Comparison of ENCODE assay signal across 12 cellular contexts in genomic region chr4:40587826-40588225, GRCh38. TPM values are rescaled to one million over a fixed set of nuclear protein-coding genes. Genes with fewer than 3 reads are reported as not detected.
DNase-seq lines count a peak whose midpoint lies in the region; ATAC-seq, FAIRE-seq and TF ChIP-seq lines count a peak whose summit lies in the region.
"Had no signal": no experiment of that assay in that cellular context is flagged by ENCODE, and none has a peak within 500 bp of the region (broad histone marks: within the 10 kb centered on the region; RNA-seq: fewer than 3 reads in every experiment).

No MANE protein-coding gene starts in this region.

- no peak overlapping the region for H2BK15ac ChIP-seq in H1 (ENCODE audit: low read length)

- H2AK5ac ChIP-seq in H1 (ENCODE audit: low read depth, low read length) = no peak overlapping the region

- no peak overlapping the region for H3K4me3 Mint-ChIP-seq in activated naive CD8-positive, alpha-beta T cell treated with anti-CD3 and anti-CD28 coated beads, Interleukin-2, amount 50 U/mL, for 24 hours
- H3K4me3 Mint-ChIP-seq: CD8-positive, alpha-beta T cell had no signal

- peaks cover 2 to 17% (median 12%) of the 10 kb centered on the region in 4 experiments; a peak in 5 of 7 replicates for H3K4me1 ChIP-seq in H1 (replicated peaks in 1 of 4; ENCODE audit: control insufficient read depth in 3 of 4, insufficient read depth in 4 of 4, low read length in 3 of 4)
- H3K4me1 ChIP-seq in testis = peaks cover 12% of the 10 kb centered on the region

- H3K79me1 ChIP-seq in H1 (ENCODE audit: low read depth, low read length) = peaks cover 12% of the 10 kb centered on the region; the same call in 1 of the 2 replicates

- no peak overlapping the region for H4K91ac ChIP-seq in H1 (replicated peaks; ENCODE audit: insufficient read length, low read length)

- POLR2A ChIA-PET in H1 (lab: Charles Lee; ENCODE audit: partially characterized antibody) = no interaction called here

- no peak overlapping the region for H3K9ac ChIP-seq in H1 (replicated peaks in 1 of 4; ENCODE audit: extremely low read depth in 1 of 4, low read depth in 3 of 4, low read length in 3 of 4)

- H3K4me1 Mint-ChIP-seq in activated naive CD8-positive, alpha-beta T cell treated with anti-CD3 and anti-CD28 coated beads, Interleukin-2, amount 50 U/mL, for 24 hours = no peaks in the 10 kb centered on the region

- H3K27me3 Mint-ChIP-seq in activated naive CD8-positive, alpha-beta T cell treated with anti-CD3 and anti-CD28 coated beads, Interleukin-2, amount 50 U/mL, for 24 hours = peaks cover under 1% of the 10 kb centered on the region

- peak; percentile 24 for FAIRE-seq in H1 (lab: Jason Lieb, UNC)

- H3K27me3 ChIP-seq in H1 (replicated peaks in 1 of 4; ENCODE audit: control insufficient read depth in 3 of 4, extremely low read depth in 1 of 4, insufficient read depth in 3 of 4, low read length in 3 of 4) (no peaks in the 10 kb centered on the region), testis (no peaks in the 10 kb centered on the region)

- H4K5ac ChIP-seq in H1 (ENCODE audit: insufficient read length, low read depth, low read length) = no peak overlapping the region

- H3K4ac ChIP-seq in H1 (replicated peaks; ENCODE audit: insufficient read length, low read depth, low read length) = no peak overlapping the region

- 90% methylated on average over 3 of the region's 3 CpGs; no CpG with 5 or more reads in 1 of the 2 experiments for WGBS in H1 (ENCODE audit: extremely low coverage in 1 of 2, insufficient coverage in 1 of 2, insufficient read length in 1 of 2, insufficient replicate concordance in 2 of 2, low coverage in 1 of 2, low lambda C conversion rate in 2 of 2, missing lambda C conversion rate in 1 of 2), 2 experiments
- 70 to 81% methylated on average over 3 of the region's 3 CpGs for WGBS in testis, 2 donors

- CTCF ChIA-PET in H1 (lab: Charles Lee; ENCODE audit: partially characterized antibody) = interaction anchor here (0.8 to 2.0 kb wide), 2 partner anchors 15 to 25 kb away, joined by 3 to 5 read pairs; no protein-coding TSS in a partner anchor

- no peaks in the 10 kb centered on the region for H3K9me3 Mint-ChIP-seq in activated naive CD8-positive, alpha-beta T cell treated with anti-CD3 and anti-CD28 coated beads, Interleukin-2, amount 50 U/mL, for 24 hours
- H3K9me3 Mint-ChIP-seq: CD8-positive, alpha-beta T cell had no signal

- no peak overlapping the region for H3K4me2 ChIP-seq in H1 (ENCODE audit: insufficient read depth in 1 of 2, low read depth in 2 of 2, low read length in 2 of 2)

- H2BK120ac ChIP-seq in H1 (replicated peaks; ENCODE audit: low read depth, low read length) = no peak overlapping the region

- no peak for TF ChIP-seq RAD21 in H1 (IDR thresholded peaks at IDR 0.05 in 1 of 2, conservative IDR thresholded peaks at IDR 0.05 in 1 of 2; ENCODE audit: low read depth in 2 of 2, low read length in 2 of 2)

- no peaks in the 10 kb centered on the region for H3K36me3 Mint-ChIP-seq in activated naive CD8-positive, alpha-beta T cell treated with anti-CD3 and anti-CD28 coated beads, Interleukin-2, amount 50 U/mL, for 24 hours (ENCODE audit: low read depth)
- H3K36me3 Mint-ChIP-seq: CD8-positive, alpha-beta T cell had no signal

- H3K23ac ChIP-seq in H1 (ENCODE audit: insufficient read length) = no peak overlapping the region

- no peaks in the 10 kb centered on the region for H3K9me3 ChIP-seq in H1 (ENCODE audit: insufficient read depth in 2 of 2, low read depth in 1 of 2, low read length in 1 of 2)
- H3K9me3 ChIP-seq in testis = no peaks in the 10 kb centered on the region

- H2AFZ ChIP-seq in H1 (ENCODE audit: low read length) = no peak overlapping the region

- H3K14ac ChIP-seq in H1 (ENCODE audit: insufficient read length) = no peak overlapping the region

- H3K56ac ChIP-seq in H1 (replicated peaks; ENCODE audit: insufficient read length, low read depth, low read length) = no peak overlapping the region

- peaks cover 0 to 74% of the 10 kb centered on the region in 2 experiments; a peak in 2 of 4 replicates for H3K79me2 ChIP-seq in H1 (ENCODE audit: control insufficient read depth in 1 of 2, insufficient read depth in 2 of 2, low read length in 2 of 2)

- TF ChIP-seq CTCF in NB4 (IDR thresholded peaks at IDR 0.05; ENCODE audit: low read depth, low read length) (no peak), H1 (IDR thresholded peaks at IDR 0.05; ENCODE audit: control extremely low read depth in 1 of 3, insufficient read depth in 1 of 3, low read depth in 1 of 3, low read length in 3 of 3) (no peak), testis (IDR thresholded peaks at IDR 0.05) (no peak)

- no peak overlapping the region for H3K27ac Mint-ChIP-seq in activated naive CD8-positive, alpha-beta T cell treated with anti-CD3 and anti-CD28 coated beads, Interleukin-2, amount 50 U/mL, for 24 hours
- H3K27ac Mint-ChIP-seq: CD8-positive, alpha-beta T cell had no signal

- intact Hi-C loops in testis (cut with DNase I; ENCODE audit: low total_unique reads) = no loop called here

- DNase-seq in AML-193 (lab: John Stamatoyannopoulos, UW) (peak; percentile 20 to 39), NB4 (ENCODE audit: low read depth) (peak; percentile 73), H1 (ENCODE audit: low read depth in 1 of 2, low spot score in 2 of 2) (no peak), non-pigmented ciliary epithelial cell (ENCODE audit: low read depth) (peak; percentile 31), testis (no peak), activated gamma-delta T cell (lab: John Stamatoyannopoulos, UW) (no peak)
- DNase-seq in activated naive CD8-positive, alpha-beta T cell treated with anti-CD3 and anti-CD28 coated beads, Interleukin-2, amount 50 U/mL, for 24 hours = no peak
- DNase-seq: activated CD4-positive, alpha-beta T cell treated with anti-CD3 and anti-CD28 coated beads for 4 hours; activated naive CD4-positive, alpha-beta T cell treated with Interleukin-2 at 50 U/mL for 16 hours; CD8-positive, alpha-beta T cell; stimulated activated CD4-positive, alpha-beta T cell treated with anti-CD3 and anti-CD28 coated beads, Interleukin-4, amount 100 ng/mL, for 24 hours had no signal

- no peak overlapping the region for H4K8ac ChIP-seq in H1 (ENCODE audit: extremely low read depth, insufficient read depth, low read length)

- H2BK20ac ChIP-seq in H1 (ENCODE audit: low read length) = no peak overlapping the region

- no peak for TF ChIP-seq POLR2A in NB4 (IDR thresholded peaks at IDR 0.05; ENCODE audit: extremely low read depth, insufficient read length)
- no peak for TF ChIP-seq POLR2A in H1 (IDR thresholded peaks at IDR 0.05; ENCODE audit: control extremely low read depth in 1 of 2, low read depth in 2 of 2, low read length in 2 of 2)
- TF ChIP-seq POLR2A in testis (IDR thresholded peaks at IDR 0.05) = no peak

- ATAC-seq in activated naive CD8-positive, alpha-beta T cell treated with anti-CD3 and anti-CD28 coated beads, Interleukin-2, amount 50 U/mL, for 24 hours = no peak
- no peak for ATAC-seq in HG03135 (IDR thresholded peaks at IDR 0.05; ENCODE audit: unreplicated experiment)
- ATAC-seq: CD8-positive, alpha-beta T cell had no signal

- H3K4me3 ChIP-seq in NB4 (ENCODE audit: low read depth, low read length) = no peak overlapping the region
- H3K4me3 ChIP-seq in H1 (ENCODE audit: extremely low read depth in 1 of 4, insufficient read depth in 2 of 4, low read depth in 3 of 4, low read length in 4 of 4) = no peak overlapping the region
- H3K4me3 ChIP-seq in testis = no peak overlapping the region

- H2BK5ac ChIP-seq in H1 (ENCODE audit: low read depth, low read length) = no peak overlapping the region

- no peak overlapping the region for H3K27ac ChIP-seq in H1 (ENCODE audit: low read depth, low read length)
- H3K27ac ChIP-seq in testis = peak overlapping the region in 1 of 2 donors; percentile 38

- H3K36me3 ChIP-seq in H1 (ENCODE audit: control insufficient read depth in 2 of 4, insufficient read depth in 4 of 4, low read length in 3 of 4) = no peaks in the 10 kb centered on the region; a peak in 1 of 8 replicates
- H3K36me3 ChIP-seq in testis (ENCODE audit: low read depth, missing control alignments) = no peaks in the 10 kb centered on the region

- H3K18ac ChIP-seq in H1 (ENCODE audit: extremely low read depth, low read length) = no peak overlapping the region

- TF ChIP-seq EP300 in H1 (IDR thresholded peaks at IDR 0.05; ENCODE audit: borderline replicate concordance in 1 of 2, low read depth in 2 of 2, low read length in 2 of 2) = no peak

- peaks cover 0 to 4% of the 10 kb centered on the region in 2 experiments for H4K20me1 ChIP-seq in H1 (replicated peaks in 1 of 2; ENCODE audit: control insufficient read depth in 1 of 2, insufficient read depth in 2 of 2, low read length in 2 of 2)

- no peak overlapping the region for H2BK12ac ChIP-seq in H1 (ENCODE audit: low read depth, low read length)

- no peaks in the 10 kb centered on the region for H3K23me2 ChIP-seq in H1 (ENCODE audit: low read depth, low read length)

TF ChIP-seq in H1, 55 proteins besides CTCF, POLR2A, EP300 and RAD21 (continues in another document):
- TF ChIP-seq TCF12 (IDR thresholded peaks at IDR 0.05; ENCODE audit: low read depth, low read length) = no peak
- no peak for TF ChIP-seq ASH2L (IDR thresholded peaks at IDR 0.05; ENCODE audit: low read length)
- no peak for TF ChIP-seq SRF (IDR thresholded peaks at IDR 0.05; ENCODE audit: low read depth, low read length)
- TF ChIP-seq RFX5 (IDR thresholded peaks at IDR 0.05; ENCODE audit: borderline replicate concordance, low read depth, low read length) = no peak
- TF ChIP-seq CREB1 (IDR thresholded peaks at IDR 0.05) = no peak
- no peak for TF ChIP-seq SP2 (IDR thresholded peaks at IDR 0.05; ENCODE audit: low read length)
- no peak for TF ChIP-seq YY1 (IDR thresholded peaks at IDR 0.05; ENCODE audit: low read depth, low read length)
- no peak for TF ChIP-seq TBP (IDR thresholded peaks at IDR 0.05; ENCODE audit: low read depth, low read length)
- no peak for TF ChIP-seq RBBP5 (IDR thresholded peaks at IDR 0.05; ENCODE audit: borderline replicate concordance, low read depth, low read length)
- no peak for TF ChIP-seq SP1 (IDR thresholded peaks at IDR 0.05; ENCODE audit: low read depth, low read length)
- no peak for TF ChIP-seq SIRT6 (IDR thresholded peaks at IDR 0.05; ENCODE audit: low read length)
- no peak for TF ChIP-seq FOSL1 (IDR thresholded peaks at IDR 0.05; ENCODE audit: insufficient read depth, low read depth, low read length)

RNA-seq across cellular contexts. Expression of gene RBM47, which starts 41.8 kb away (rescaled TPM):
- total RNA-seq in H1 (2021; fragmentation: NEBNext Ultra II Directional; extraction: Animal tissue kit (Norgen Biotek cat#: 25700)) = 73.1 and 78.9 TPM in 2 replicates
- polyA plus RNA-seq in H1 (2011; rRNA removed) = 42.8 and 67.6 TPM in 2 replicates
- 66.0 TPM for polyA plus RNA-seq in H1 (2011; cell fraction: cytosol; rRNA removed)
- polyA plus RNA-seq in H1 (2011; cell fraction: nucleus; rRNA removed) = 101 TPM
- polyA plus RNA-seq in H1 (2012, experiment 1 of 2) = 31.2 to 39.0 TPM (median 33.4 TPM) in 4 replicates
- 15.2 TPM for polyA plus RNA-seq in H1 (2012, experiment 2 of 2)
- 49.4 TPM for polyA plus RNA-seq in H1 (2013, experiment 1 of 2)
- polyA plus RNA-seq in H1 (2013, experiment 2 of 2) = 50.7 TPM
- 41.2 and 61.3 TPM in 2 replicates for polyA minus RNA-seq in H1 (2011; rRNA and poly(A)+ RNA removed)
- 53.3 TPM for polyA minus RNA-seq in H1 (2011; cell fraction: cytosol; rRNA and poly(A)+ RNA removed)
- polyA minus RNA-seq in H1 (2011; cell fraction: nucleus; rRNA and poly(A)+ RNA removed) = 66.1 TPM
- 10 to 100 TPM; 51.7 to 95.1 TPM for total RNA-seq in testis
- polyA plus RNA-seq in testis (ENCODE audit: insufficient read depth, low read depth, low replicate concordance) = 17.8 TPM
- total RNA-seq: CD8-positive, alpha-beta T cell had no signal

Comparison
In these comparisons a context has a peak if more than half of its experiments do, and no peak if none do; other contexts are left out.
1. DNase-seq: peak in AML-193 (2 of 2), NB4 (single experiment) and non-pigmented ciliary epithelial cell (single experiment); none in H1 (0 of 2), testis (single experiment), activated naive CD8-positive, alpha-beta T cell treated with anti-CD3 and anti-CD28 coated beads, Interleukin-2, amount 50 U/mL, for 24 hours (single experiment) and activated gamma-delta T cell (single experiment).